10 cellular contexts compared by ENCODE assay signal in genomic region chr12:49868952-49869815, GRCh38. TPM values are rescaled to one million over a fixed set of nuclear protein-coding genes. Genes with fewer than 3 reads are reported as not detected.
A peak's percentile ranks its signal among the peaks of the same experiment; 100 is the strongest.
DNase-seq lines count a peak whose midpoint lies in the region; ATAC-seq and TF ChIP-seq lines count a peak whose summit lies in the region.
"Had no signal": no experiment of that assay in that cellular context is flagged by ENCODE, and none has a peak within 500 bp of the region (broad histone marks: within the 10 kb centered on the region; RNA-seq: fewer than 3 reads in every experiment).

No MANE protein-coding gene starts in this region.

- no peaks in the 10 kb centered on the region for H3K79me2 ChIP-seq in OCI-LY7 (ENCODE audit: insufficient read depth, low read depth, low read length)

- no peaks in the 10 kb centered on the region for H3K36me3 ChIP-seq in OCI-LY7 (ENCODE audit: insufficient read depth, low read length)
- H3K36me3 ChIP-seq: neutrophil had no signal

- H3K4me2 ChIP-seq in OCI-LY7 (ENCODE audit: low read length): no peak overlapping the region

- no peaks in the 10 kb centered on the region for H3K9me3 Mint-ChIP-seq in activated naive CD8-positive, alpha-beta T cell treated with anti-CD3 and anti-CD28 coated beads for 36 hours
- H3K9me3 Mint-ChIP-seq in stimulated activated naive B cell treated with anti-CD40 and anti-IgM and Interleukin-4, amounts not matched to agents 10 μg/mL and 1 μg/mL and 100 μg/mL, for 72 hours: no peaks in the 10 kb centered on the region

- H3K27ac Mint-ChIP-seq in activated naive CD8-positive, alpha-beta T cell treated with anti-CD3 and anti-CD28 coated beads for 36 hours: no peak overlapping the region
- H3K27ac Mint-ChIP-seq in stimulated activated naive B cell treated with anti-CD40 and anti-IgM and Interleukin-4, amounts not matched to agents 10 μg/mL and 1 μg/mL and 100 μg/mL, for 72 hours: no peak overlapping the region
- H3K27ac Mint-ChIP-seq: B cell had no signal

- no peaks in the 10 kb centered on the region for H4K20me1 ChIP-seq in OCI-LY7 (ENCODE audit: insufficient read depth, low read length)

- CTCF ChIA-PET in OCI-LY7 (lab: Charles Lee; ENCODE audit: unreplicated experiment): interaction anchor here (0.7 to 1.0 kb wide), 2 partner anchors 30 to 77 kb away, joined by 3 read pairs; no protein-coding TSS in a partner anchor

- BruUV-seq in OCI-LY7 (replicated peaks; lab: Mats Ljungman, UMichigan): no TSS peak

- H3K4me1 Mint-ChIP-seq in activated naive CD8-positive, alpha-beta T cell treated with anti-CD3 and anti-CD28 coated beads for 36 hours: no peaks in the 10 kb centered on the region
- no peaks in the 10 kb centered on the region for H3K4me1 Mint-ChIP-seq in stimulated activated naive B cell treated with anti-CD40 and anti-IgM and Interleukin-4, amounts not matched to agents 10 μg/mL and 1 μg/mL and 100 μg/mL, for 72 hours
- H3K4me1 Mint-ChIP-seq: B cell had no signal

- no peak overlapping the region for H3K4me3 Mint-ChIP-seq in activated naive CD8-positive, alpha-beta T cell treated with anti-CD3 and anti-CD28 coated beads for 36 hours
- no peak overlapping the region for H3K4me3 Mint-ChIP-seq in stimulated activated naive B cell treated with anti-CD40 and anti-IgM and Interleukin-4, amounts not matched to agents 10 μg/mL and 1 μg/mL and 100 μg/mL, for 72 hours
- H3K4me3 Mint-ChIP-seq: B cell had no signal

- ATAC-seq in stimulated activated naive B cell treated with anti-CD40 and anti-IgM and Interleukin-4, amounts not matched to agents 10 μg/mL and 1 μg/mL and 100 μg/mL, for 72 hours (replicated peaks): no peak

- no peak overlapping the region for H3K27ac ChIP-seq in OCI-LY7 (ENCODE audit: low read depth, low read length, poor library complexity, severe bottlenecking)
- H3K27ac ChIP-seq: neutrophil had no signal

- H2AFZ ChIP-seq in OCI-LY7 (ENCODE audit: low read length): no peak overlapping the region

- POLR2A ChIA-PET in OCI-LY7 (lab: Charles Lee): no interaction called here

- H3K4me3 ChIP-seq in OCI-LY7 (ENCODE audit: low read depth, low read length, poor library complexity, severe bottlenecking): no peak overlapping the region

- H3K9me2 ChIP-seq in OCI-LY7 (ENCODE audit: insufficient read depth, low read length): no peaks in the 10 kb centered on the region

- no peaks in the 10 kb centered on the region for H3K36me3 Mint-ChIP-seq in activated naive CD8-positive, alpha-beta T cell treated with anti-CD3 and anti-CD28 coated beads for 36 hours
- H3K36me3 Mint-ChIP-seq in stimulated activated naive B cell treated with anti-CD40 and anti-IgM and Interleukin-4, amounts not matched to agents 10 μg/mL and 1 μg/mL and 100 μg/mL, for 72 hours: no peaks in the 10 kb centered on the region

- no peaks in the 10 kb centered on the region for H3K4me1 ChIP-seq in OCI-LY7 (ENCODE audit: insufficient read depth, low read length, poor library complexity, severe bottlenecking)

- no peaks in the 10 kb centered on the region for H3K27me3 Mint-ChIP-seq in activated naive CD8-positive, alpha-beta T cell treated with anti-CD3 and anti-CD28 coated beads for 36 hours
- peaks cover 28 to 32% of the 10 kb centered on the region in 2 donors for H3K27me3 Mint-ChIP-seq in stimulated activated naive B cell treated with anti-CD40 and anti-IgM and Interleukin-4, amounts not matched to agents 10 μg/mL and 1 μg/mL and 100 μg/mL, for 72 hours

- TF ChIP-seq CTCF in OCI-LY7 (conservative IDR thresholded peaks at IDR 0.05; ENCODE audit: low read length): no peak

- DNase-seq in NCI-H748 (lab: John Stamatoyannopoulos, UW; ENCODE audit: unreplicated experiment) (peak; percentile 41), NCI-H748 treated with DMSO at 0.1 percent for 48 hours (lab: John Stamatoyannopoulos, UW) (no peak), RPMI8226 (peak; percentile 39), fibroblast of the conjunctiva (ENCODE audit: low read depth) (peak; percentile 95), nucleus accumbens (lab: John Stamatoyannopoulos, UW) (peak in 38 of 56 donors; percentile 25 to 77 (median 44)), OCI-LY7 (ENCODE audit: low spot score) (no peak)
- DNase-seq in activated naive CD8-positive, alpha-beta T cell treated with anti-CD3 and anti-CD28 coated beads for 36 hours: no peak
- DNase-seq in stimulated activated naive B cell treated with anti-CD40 and anti-IgM and Interleukin-4, amounts not matched to agents 10 μg/mL and 1 μg/mL and 100 μg/mL, for 72 hours: no peak

- H3K9me3 ChIP-seq in OCI-LY7 (ENCODE audit: low read length): no peaks in the 10 kb centered on the region
- H3K9me3 ChIP-seq: neutrophil had no signal

- intact Hi-C loops in OCI-LY7 (cut with micrococcal nuclease; ENCODE audit: unreplicated experiment): loop anchor here (10.0 kb wide), 2 partner anchors 76 to 186 kb away; partner anchors contain the start of gene ASIC1

RNA-seq across cellular contexts. Expression of gene BCDIN3D, which starts 26.3 kb away (rescaled TPM):
- 1 to 10 TPM; 4.1 to 4.3 TPM for total RNA-seq in activated naive CD8-positive, alpha-beta T cell treated with anti-CD3 and anti-CD28 coated beads for 36 hours
- total RNA-seq in OCI-LY7 (2014; rRNA removed; shearing (Covaris generic)): 7.5 and 8.4 TPM in 2 replicates
- total RNA-seq in OCI-LY7 (2022): 9.7 and 10.1 TPM in 2 replicates

RNA-seq across cellular contexts. Expression of gene FAIM2, which starts 34.5 kb away (rescaled TPM):
- total RNA-seq in activated naive CD8-positive, alpha-beta T cell treated with anti-CD3 and anti-CD28 coated beads for 36 hours: under 1 TPM; 0.08 to 0.60 TPM
- total RNA-seq in OCI-LY7 (2014; rRNA removed; shearing (Covaris generic)): not detected in 2 replicates
- total RNA-seq in OCI-LY7 (2022): 0.10 and 0.35 TPM in 2 replicates
- total RNA-seq: B cell had no signal

RNA-seq across cellular contexts. Expression of gene NCKAP5L, which starts 41.0 kb away (rescaled TPM):
- total RNA-seq in activated naive CD8-positive, alpha-beta T cell treated with anti-CD3 and anti-CD28 coated beads for 36 hours: 1 to 10 TPM; 7.9 to 8.9 TPM
- 4.6 TPM in 2 replicates for total RNA-seq in OCI-LY7 (2014; rRNA removed; shearing (Covaris generic))
- total RNA-seq in OCI-LY7 (2022): 9.5 and 12.2 TPM in 2 replicates

Comparison
In these comparisons a context has a peak if more than half of its experiments do, and no peak if none do; other contexts are left out.
1. DNase-seq: peak in NCI-H748 (single experiment), RPMI8226 (single experiment), fibroblast of the conjunctiva (single experiment) and nucleus accumbens (38 of 56); none in NCI-H748 treated with DMSO at 0.1 percent for 48 hours (single experiment), activated naive CD8-positive, alpha-beta T cell treated with anti-CD3 and anti-CD28 coated beads for 36 hours (single experiment), stimulated activated naive B cell treated with anti-CD40 and anti-IgM and Interleukin-4, amounts not matched to agents 10 μg/mL and 1 μg/mL and 100 μg/mL, for 72 hours (single experiment) and OCI-LY7 (single experiment).